ENCODE assay signal across 8 cellular contexts in the genomic region with DNA sequence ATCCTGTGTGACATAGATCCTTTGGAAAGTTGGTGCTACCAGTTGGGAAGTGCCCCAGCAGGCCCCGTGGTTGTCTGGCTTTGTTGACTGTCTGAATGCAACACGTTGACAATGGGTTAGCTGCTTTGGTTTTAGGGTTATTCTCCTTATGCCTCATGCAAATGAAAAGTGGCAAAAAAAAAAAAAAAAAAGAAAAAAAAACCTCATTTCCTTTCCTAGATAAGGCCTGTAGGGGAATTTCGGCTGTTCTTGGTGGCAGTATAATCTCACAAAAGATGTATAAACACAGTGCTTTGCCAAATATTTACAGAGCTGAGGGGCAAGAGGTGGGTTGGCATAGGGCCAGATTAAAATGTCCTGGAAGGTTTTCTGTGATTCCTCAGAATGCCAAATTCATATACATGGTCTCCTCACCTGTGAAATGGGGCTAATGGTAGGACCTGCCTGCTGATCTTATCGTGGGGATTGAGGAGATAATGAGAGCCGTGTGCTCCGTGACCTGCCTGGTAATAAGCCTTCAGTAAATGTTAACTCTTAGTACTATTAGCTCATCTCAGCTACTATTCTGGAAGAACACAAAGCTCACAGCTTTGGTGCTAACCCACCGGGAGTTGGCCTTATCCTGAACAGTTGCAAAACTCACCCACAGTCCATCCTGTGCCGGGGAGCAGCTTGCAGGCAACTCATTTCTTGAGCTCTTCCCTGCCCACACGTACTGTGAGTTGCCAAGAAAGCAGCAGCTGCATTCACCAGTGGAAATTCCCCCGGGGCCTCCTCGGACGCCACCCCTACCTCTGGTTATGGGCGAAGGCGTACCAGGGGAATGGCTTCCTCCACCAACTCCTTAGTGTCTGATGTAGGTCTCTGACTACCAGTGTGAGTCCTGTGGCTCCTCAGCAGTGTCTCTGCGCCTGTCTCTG.
A peak's percentile ranks its signal among the peaks of the same experiment; 100 is the strongest.
DNase-seq lines count a peak whose midpoint lies in the region; ATAC-seq and TF ChIP-seq lines count a peak whose summit lies in the region.

No MANE protein-coding gene starts in this region.

- ATAC-seq in GM18867 (IDR thresholded peaks at IDR 0.05; ENCODE audit: unreplicated experiment) (peak; percentile 52), HG02588 (IDR thresholded peaks at IDR 0.05; ENCODE audit: unreplicated experiment) (peak; percentile 72), upper lobe of left lung (ENCODE audit: low FRiP score in 2 of 2) (no peak)

- TF ChIP-seq POLR2A in upper lobe of left lung (IDR thresholded peaks at IDR 0.05), result no peak

- H3K4me3 ChIP-seq in coronary artery, result no peak overlapping the region
- no peak overlapping the region for H3K4me3 ChIP-seq in upper lobe of left lung

- H3K27ac ChIP-seq in coronary artery (peak overlapping the region in 1 of 2 donors; percentile 6), upper lobe of left lung (peak overlapping the region in 1 of 4 donors; percentile 2)

- DNase-seq in OCI-M1 (lab: John Stamatoyannopoulos, UW), result peak; percentile 41
- peak; percentile 75 for DNase-seq in coronary artery (ENCODE audit: low spot score)
- peak; percentile 77 for DNase-seq in stimulated activated CD4-positive, alpha-beta T cell treated with anti-CD3 and anti-CD28 coated beads, Interleukin-4, amount 100 ng/mL, for 24 hours
- no peak for DNase-seq in upper lobe of left lung
- DNase-seq in OCI-M2 (lab: John Stamatoyannopoulos, UW; ENCODE audit: unreplicated experiment), result no peak
- no peak for DNase-seq in KG1 (lab: John Stamatoyannopoulos, UW)

- H3K27me3 ChIP-seq in upper lobe of left lung, result no peaks in the 10 kb centered on the region

- H3K36me3 ChIP-seq in upper lobe of left lung, result no peaks in the 10 kb centered on the region

- H3K9me3 ChIP-seq in upper lobe of left lung, result no peaks in the 10 kb centered on the region

- no peak for TF ChIP-seq EP300 in upper lobe of left lung (IDR thresholded peaks at IDR 0.05)

- WGBS in upper lobe of left lung, 2 donors, result 41 to 48% methylated on average over 15 of the region's 15 CpGs

- H3K4me1 ChIP-seq in upper lobe of left lung, result peaks cover 20 to 44% (median 26%) of the 10 kb centered on the region in 4 donors

- TF ChIP-seq CTCF in coronary artery (IDR thresholded peaks at IDR 0.05), result no peak
- no peak for TF ChIP-seq CTCF in upper lobe of left lung (IDR thresholded peaks at IDR 0.05)

Comparison
In these comparisons a context has a peak if more than half of its experiments do, and no peak if none do; other contexts are left out.
1. ATAC-seq: peak in GM18867 (single experiment) and HG02588 (single experiment); none in upper lobe of left lung (0 of 2).
2. DNase-seq: peak in OCI-M1 (single experiment), coronary artery (single experiment) and stimulated activated CD4-positive, alpha-beta T cell treated with anti-CD3 and anti-CD28 coated beads, Interleukin-4, amount 100 ng/mL, for 24 hours (single experiment); none in upper lobe of left lung (0 of 2), OCI-M2 (single experiment) and KG1 (single experiment).